ENCODE assay signal across 11 cellular contexts in genomic region chr6:163419413-163420314, GRCh38. TPM values are rescaled to one million over a fixed set of nuclear protein-coding genes. Genes with fewer than 3 reads are reported as not detected.
DNase-seq lines count a peak whose midpoint lies in the region; ATAC-seq and TF ChIP-seq lines count a peak whose summit lies in the region.
"Had no signal": no experiment of that assay in that cellular context is flagged by ENCODE, and none has a peak within 500 bp of the region (broad histone marks: within the 10 kb centered on the region; RNA-seq: fewer than 3 reads in every experiment).

No MANE protein-coding gene starts in this region.

- peak overlapping the region; percentile 35 for H3K4me3 Mint-ChIP-seq in activated naive CD8-positive, alpha-beta T cell treated with anti-CD3 and anti-CD28 coated beads, Interleukin-2, amount 10 ng/mL, durations not matched to agents 7 days and 5 days

- H3K9me3 Mint-ChIP-seq in activated naive CD8-positive, alpha-beta T cell treated with anti-CD3 and anti-CD28 coated beads, Interleukin-2, amount 10 ng/mL, durations not matched to agents 7 days and 5 days, result no peaks in the 10 kb centered on the region
- H3K9me3 Mint-ChIP-seq: naive B cell had no signal

- peaks cover 96% of the 10 kb centered on the region for H3K79me2 ChIP-seq in GM23248 (ENCODE audit: insufficient read depth)

- TF ChIP-seq EP300 in stomach (IDR thresholded peaks at IDR 0.05), result no peak

- H3K9me2 ChIP-seq in GM23248 (ENCODE audit: insufficient read depth), result no peaks in the 10 kb centered on the region

- peak overlapping the region; percentile 90 for H3K4me3 ChIP-seq in GM23248
- H3K4me3 ChIP-seq in stomach, result peak overlapping the region; percentile 2 to 97 (median 10)

- H3K27me3 ChIP-seq in GM23248 (replicated peaks; ENCODE audit: insufficient read depth) (no peaks in the 10 kb centered on the region), stomach (no peaks in the 10 kb centered on the region)

- H3K9ac ChIP-seq in GM23248, result peak overlapping the region; percentile 97

- DNase-seq in GM23248, result peak; percentile 70
- no peak for DNase-seq in activated naive CD8-positive, alpha-beta T cell treated with anti-CD3 and anti-CD28 coated beads, Interleukin-2, amount 10 ng/mL, durations not matched to agents 7 days and 5 days
- DNase-seq in iris pigment epithelial cell (ENCODE audit: low read depth), result peak; percentile 75
- DNase-seq in stomach, result no peak
- no peak for DNase-seq in SKM-1 (lab: John Stamatoyannopoulos, UW; ENCODE audit: unreplicated experiment)
- DNase-seq in stimulated activated CD4-positive, alpha-beta T cell treated with anti-CD3 and anti-CD28 coated beads, Interleukin-2, amount 100 ng/mL, for 48 hours, result no peak
- no peak for DNase-seq in H4 (ENCODE audit: low spot score)
- DNase-seq: activated T-cell treated with anti-CD3 and anti-CD28 coated beads for 4 hours, naive B cell, NCI-H2081 had no signal

- H4K20me1 ChIP-seq in GM23248 (ENCODE audit: insufficient read depth), result peaks cover 10% of the 10 kb centered on the region; the same call in 1 of the 2 replicates

- H3K4me2 ChIP-seq in GM23248 (ENCODE audit: unreplicated experiment), result peak overlapping the region; percentile 97

- no peak overlapping the region for H3K27ac Mint-ChIP-seq in activated naive CD8-positive, alpha-beta T cell treated with anti-CD3 and anti-CD28 coated beads, Interleukin-2, amount 10 ng/mL, durations not matched to agents 7 days and 5 days

- no peak for TF ChIP-seq POLR2A in stomach (IDR thresholded peaks at IDR 0.05)

- H3K9me3 ChIP-seq in GM23248 (ENCODE audit: low read depth) (no peaks in the 10 kb centered on the region), stomach (no peaks in the 10 kb centered on the region)

- intact Hi-C loops in stomach (cut with DNase I; ENCODE audit: low total_unique reads), result loop anchor here (10.0 kb wide), 1 partner anchor 535 kb away; no protein-coding TSS in a partner anchor

- TF ChIP-seq CTCF in stomach (IDR thresholded peaks at IDR 0.05), result no peak

- H2AFZ ChIP-seq in GM23248, result 0 out of 2 replicates have a peak overlapping the region, but pooled peaks have one; percentile 14

- H3K36me3 ChIP-seq in GM23248 (ENCODE audit: low read depth), result no peaks in the 10 kb centered on the region
- no peaks in the 10 kb centered on the region for H3K36me3 ChIP-seq in stomach

- POLR2A ChIA-PET in activated naive CD8-positive, alpha-beta T cell treated with anti-CD3 and anti-CD28 coated beads, Interleukin-2, amount 10 ng/mL, durations not matched to agents 7 days and 5 days (lab: Charles Lee), result no interaction called here

- in situ Hi-C loops in GM23248 (cut with MboI), result no loop called here

- H3K4me1 Mint-ChIP-seq in activated naive CD8-positive, alpha-beta T cell treated with anti-CD3 and anti-CD28 coated beads, Interleukin-2, amount 10 ng/mL, durations not matched to agents 7 days and 5 days, result peaks cover 31% of the 10 kb centered on the region

- H3K27ac ChIP-seq in GM23248 (peak overlapping the region; percentile 89), stomach (peak overlapping the region in 4 of 5 donors; percentile 96 to 100 (median 98))

- 5 to 6% methylated on average over 7 of the region's 7 CpGs for WGBS in GM23248 (ENCODE audit: low coverage in 1 of 2, low lambda C conversion rate in 2 of 2, missing lambda C conversion rate in 2 of 2), 2 experiments
- WGBS in stomach, 5 donors, result 23 to 39% (median 30%) methylated on average over 7 of the region's 7 CpGs

- peaks cover 2% of the 10 kb centered on the region for H3K36me3 Mint-ChIP-seq in activated naive CD8-positive, alpha-beta T cell treated with anti-CD3 and anti-CD28 coated beads, Interleukin-2, amount 10 ng/mL, durations not matched to agents 7 days and 5 days
- H3K36me3 Mint-ChIP-seq: naive B cell had no signal

- H3F3A ChIP-seq in GM23248 (ENCODE audit: insufficient read depth), result peaks cover 24% of the 10 kb centered on the region

- H3K4me1 ChIP-seq in GM23248 (ENCODE audit: insufficient read depth) (peaks cover 55% of the 10 kb centered on the region), stomach (peaks cover 15 to 78% (median 51%) of the 10 kb centered on the region in 4 donors)

- no peak for ATAC-seq in activated naive CD8-positive, alpha-beta T cell treated with anti-CD3 and anti-CD28 coated beads, Interleukin-2, amount 10 ng/mL, durations not matched to agents 7 days and 5 days (ENCODE audit: low read depth)
- no peak for ATAC-seq in HG03432 (IDR thresholded peaks at IDR 0.05; ENCODE audit: unreplicated experiment)

- peaks cover 2% of the 10 kb centered on the region for H3K27me3 Mint-ChIP-seq in activated naive CD8-positive, alpha-beta T cell treated with anti-CD3 and anti-CD28 coated beads, Interleukin-2, amount 10 ng/mL, durations not matched to agents 7 days and 5 days
- H3K27me3 Mint-ChIP-seq: naive B cell had no signal

RNA-seq across cellular contexts. Expression of gene QKI, which starts 5.1 kb away (rescaled TPM):
- total RNA-seq in GM23248 (2014; rRNA removed; shearing (Covaris generic)), result 106 and 145 TPM in 2 replicates
- 12.6 and 13.6 TPM in 2 replicates for polyA plus RNA-seq in GM23248 (2016; fragmentation: Nextera tagmentation; extraction: Ambion mirVana)
- total RNA-seq in activated naive CD8-positive, alpha-beta T cell treated with anti-CD3 and anti-CD28 coated beads, Interleukin-2, amount 10 ng/mL, durations not matched to agents 7 days and 5 days, result 10 to 100 TPM; 70.9 TPM
- total RNA-seq in stomach, result 100 to 1,000 TPM in 2 of 5 donors, 10 to 100 TPM in 3; 13.9 to 261 (median 76.7) TPM
- 10 to 100 TPM in 2 of 3 donors, 1 to 10 TPM in 1; 8.0 to 25.5 (median 20.2) TPM for polyA plus RNA-seq in stomach
- total RNA-seq in H4 (2014; rRNA removed; shearing (Covaris generic)), result 33.6 and 59.4 TPM in 2 replicates

Comparison
In these comparisons a context has a peak if more than half of its experiments do, and no peak if none do; other contexts are left out.
1. DNase-seq: peak in GM23248 (single experiment) and iris pigment epithelial cell (single experiment); none in activated naive CD8-positive, alpha-beta T cell treated with anti-CD3 and anti-CD28 coated beads, Interleukin-2, amount 10 ng/mL, durations not matched to agents 7 days and 5 days (single experiment), stomach (single experiment), SKM-1 (single experiment), stimulated activated CD4-positive, alpha-beta T cell treated with anti-CD3 and anti-CD28 coated beads, Interleukin-2, amount 100 ng/mL, for 48 hours (0 of 2) and H4 (single experiment).